8 cellular contexts compared by ENCODE assay signal in genomic region chr19:51514866-51515481, GRCh38. TPM values are rescaled to one million over a fixed set of nuclear protein-coding genes. Genes with fewer than 3 reads are reported as not detected.
DNase-seq lines count a peak whose midpoint lies in the region; ATAC-seq and TF ChIP-seq lines count a peak whose summit lies in the region.

No MANE protein-coding gene starts in this region.

- no peak overlapping the region for H3K4me3 Mint-ChIP-seq in activated CD4-positive, alpha-beta T cell treated with anti-CD3 and anti-CD28 coated beads, Interleukin-2, amount 10 ng/mL, durations not matched to agents 24 days and 14 days

- peaks cover 27% of the 10 kb centered on the region for H3K27me3 Mint-ChIP-seq in activated CD4-positive, alpha-beta T cell treated with anti-CD3 and anti-CD28 coated beads, Interleukin-2, amount 10 ng/mL, durations not matched to agents 24 days and 14 days

- no peak for TF ChIP-seq EP300 in Ishikawa (IDR thresholded peaks at IDR 0.05; ENCODE audit: borderline replicate concordance)

- TF ChIP-seq RAD21 in Ishikawa (IDR thresholded peaks at IDR 0.05; ENCODE audit: low read depth), result peak; percentile 47

- peak; percentile 68 for TF ChIP-seq CTCF in RWPE1 (conservative IDR thresholded peaks at IDR 0.05; ENCODE audit: low read depth)
- peak; percentile 49 to 83 (median 75) for TF ChIP-seq CTCF in dorsolateral prefrontal cortex (IDR thresholded peaks at IDR 0.05 in 54 of 56, conservative IDR thresholded peaks at IDR 0.05 in 2 of 56; ENCODE audit: low read depth in 1 of 56, partially characterized antibody in 56 of 56)

- ATAC-seq in HG03457 (IDR thresholded peaks at IDR 0.05; ENCODE audit: unreplicated experiment) (no peak), GM19023 (IDR thresholded peaks at IDR 0.05; ENCODE audit: unreplicated experiment) (no peak)

- peak; percentile 79 for DNase-seq in activated CD4-positive, alpha-beta T cell treated with anti-CD3 and anti-CD28 coated beads, Interleukin-2, amount 10 ng/mL, durations not matched to agents 24 days and 14 days
- DNase-seq in activated CD4-positive, alpha-beta T cell treated with anti-CD3 and anti-CD28 coated beads for 1 hour, result no peak
- DNase-seq in RWPE1 (ENCODE audit: low spot score), result peak; percentile 44
- no peak for DNase-seq in dorsolateral prefrontal cortex
- DNase-seq in mucosa of gallbladder (ENCODE audit: low spot score), result peak; percentile 26

- POLR2A ChIA-PET in RWPE1 (lab: Yijun Ruan, JAX; ENCODE audit: low non-redundant PET), result no interaction called here

- CTCF ChIA-PET in RWPE1 (lab: Yijun Ruan, JAX), result interaction anchor here (0.6 to 1.1 kb wide), 9 partner anchors 11 to 301 kb away, joined by 3 to 6 read pairs (median 3); no protein-coding TSS in a partner anchor

- H3K27ac Mint-ChIP-seq in activated CD4-positive, alpha-beta T cell treated with anti-CD3 and anti-CD28 coated beads, Interleukin-2, amount 10 ng/mL, durations not matched to agents 24 days and 14 days, result no peak overlapping the region

- no peak overlapping the region for H3K27ac ChIP-seq in RWPE1
- H3K27ac ChIP-seq in dorsolateral prefrontal cortex, result no peak overlapping the region

- H3K4me1 Mint-ChIP-seq in activated CD4-positive, alpha-beta T cell treated with anti-CD3 and anti-CD28 coated beads, Interleukin-2, amount 10 ng/mL, durations not matched to agents 24 days and 14 days, result peaks cover 14% of the 10 kb centered on the region

- no peaks in the 10 kb centered on the region for H3K36me3 Mint-ChIP-seq in activated CD4-positive, alpha-beta T cell treated with anti-CD3 and anti-CD28 coated beads, Interleukin-2, amount 10 ng/mL, durations not matched to agents 24 days and 14 days (ENCODE audit: low read depth)

- intact Hi-C loops in activated CD4-positive, alpha-beta T cell treated with anti-CD3 and anti-CD28 coated beads, Interleukin-2, amount 10 ng/mL, durations not matched to agents 24 days and 14 days (cut with micrococcal nuclease), result loop anchor here (1.0 to 2.0 kb wide), 2 partner anchors 42 to 66 kb away; no protein-coding TSS in a partner anchor
- intact Hi-C loops in dorsolateral prefrontal cortex (cut with DNase I), result no loop called here

- H3K9me3 Mint-ChIP-seq in activated CD4-positive, alpha-beta T cell treated with anti-CD3 and anti-CD28 coated beads, Interleukin-2, amount 10 ng/mL, durations not matched to agents 24 days and 14 days, result no peaks in the 10 kb centered on the region

- H3K4me3 ChIP-seq in dorsolateral prefrontal cortex, result no peak overlapping the region

- peaks cover 0 to 36% (median 3%) of the 10 kb centered on the region in 45 donors for H3K27me3 ChIP-seq in dorsolateral prefrontal cortex

TF ChIP-seq in Ishikawa, 13 proteins besides CTCF, POLR2A, EP300 and RAD21:
- TF ChIP-seq CREB1 (IDR thresholded peaks at IDR 0.05; ENCODE audit: low read depth), result no peak
- no peak for TF ChIP-seq REST (IDR thresholded peaks at IDR 0.05; ENCODE audit: low read depth)
- TF ChIP-seq EGR1 (IDR thresholded peaks at IDR 0.05), result no peak
- no peak for TF ChIP-seq ZBTB7A (IDR thresholded peaks at IDR 0.05; ENCODE audit: low read depth)
- TF ChIP-seq FOXM1 (IDR thresholded peaks at IDR 0.05; ENCODE audit: borderline replicate concordance, low read depth), result no peak
- TF ChIP-seq TAF1 (IDR thresholded peaks at IDR 0.05; ENCODE audit: low read depth), result no peak
- no peak for TF ChIP-seq CEBPB (IDR thresholded peaks at IDR 0.05)

RNA-seq across cellular contexts. Expression of gene SIGLEC12, which starts 13.4 kb away (rescaled TPM):
- total RNA-seq in activated CD4-positive, alpha-beta T cell treated with anti-CD3 and anti-CD28 coated beads, Interleukin-2, amount 10 ng/mL, durations not matched to agents 24 days and 14 days, result 0.98 and 1.5 TPM in 2 replicates
- total RNA-seq in dorsolateral prefrontal cortex (under 1 TPM in 8 of 120 experiments, not detected in 112; 0.22 to 0.50 (median 0.31) TPM), mucosa of gallbladder (0.43 TPM)

RNA-seq across cellular contexts. Expression of gene SIGLEC6, which starts 16.5 kb away (rescaled TPM):
- total RNA-seq in activated CD4-positive, alpha-beta T cell treated with anti-CD3 and anti-CD28 coated beads, Interleukin-2, amount 10 ng/mL, durations not matched to agents 24 days and 14 days, result 0.91 and 0.95 TPM in 2 replicates
- total RNA-seq in dorsolateral prefrontal cortex (1 to 10 TPM in 2 of 120 experiments, under 1 TPM in 25, not detected in 93; 0.25 to 1.5 (median 0.62) TPM), mucosa of gallbladder (5.1 TPM)

RNA-seq across cellular contexts. Expression of gene CEACAM18, which starts 36.6 kb away (rescaled TPM):
- total RNA-seq in activated CD4-positive, alpha-beta T cell treated with anti-CD3 and anti-CD28 coated beads, Interleukin-2, amount 10 ng/mL, durations not matched to agents 24 days and 14 days, result not detected in 2 replicates
- total RNA-seq in dorsolateral prefrontal cortex (not detected), mucosa of gallbladder (not detected)

RNA-seq across cellular contexts. Expression of gene ZNF175, which starts 56.1 kb away (rescaled TPM):
- total RNA-seq in activated CD4-positive, alpha-beta T cell treated with anti-CD3 and anti-CD28 coated beads, Interleukin-2, amount 10 ng/mL, durations not matched to agents 24 days and 14 days, result 8.5 and 10.2 TPM in 2 replicates
- 10 to 100 TPM; 13.2 to 30.4 (median 19.9) TPM for total RNA-seq in dorsolateral prefrontal cortex
- total RNA-seq in mucosa of gallbladder, result 9.4 TPM

RNA-seq across cellular contexts. Expression of gene SIGLEC8, which starts 56.7 kb away (rescaled TPM):
- 0.09 and 0.16 TPM in 2 replicates for total RNA-seq in activated CD4-positive, alpha-beta T cell treated with anti-CD3 and anti-CD28 coated beads, Interleukin-2, amount 10 ng/mL, durations not matched to agents 24 days and 14 days
- total RNA-seq in dorsolateral prefrontal cortex, result 10 to 100 TPM in 14 of 120 experiments, 1 to 10 TPM in 106; 1.3 to 16.1 (median 5.4) TPM
- total RNA-seq in mucosa of gallbladder, result 11.0 TPM

Comparison
In these comparisons a context has a peak if more than half of its experiments do, and no peak if none do; other contexts are left out.
1. DNase-seq: peak in activated CD4-positive, alpha-beta T cell treated with anti-CD3 and anti-CD28 coated beads, Interleukin-2, amount 10 ng/mL, durations not matched to agents 24 days and 14 days (single experiment), RWPE1 (single experiment) and mucosa of gallbladder (single experiment); none in activated CD4-positive, alpha-beta T cell treated with anti-CD3 and anti-CD28 coated beads for 1 hour (single experiment) and dorsolateral prefrontal cortex (0 of 10).